9 cellular contexts compared by ENCODE assay signal in genomic region chr22:20207277-20208025, GRCh38. TPM values are rescaled to one million over a fixed set of nuclear protein-coding genes. Genes with fewer than 3 reads are reported as not detected.
DNase-seq lines count a peak whose midpoint lies in the region; ATAC-seq, FAIRE-seq and TF ChIP-seq lines count a peak whose summit lies in the region.
"Had no signal": no experiment of that assay in that cellular context is flagged by ENCODE, and none has a peak within 500 bp of the region (broad histone marks: within the 10 kb centered on the region; RNA-seq: fewer than 3 reads in every experiment).

No MANE protein-coding gene starts in this region.

- H3K9me3 ChIP-seq in IMR-90 (ENCODE audit: control insufficient read depth, insufficient read depth, low read length): no peaks in the 10 kb centered on the region
- H3K9me3 ChIP-seq in GM12878 (replicated peaks; ENCODE audit: control insufficient read depth, insufficient read depth, low read length): no peaks in the 10 kb centered on the region
- no peaks in the 10 kb centered on the region for H3K9me3 ChIP-seq in mononuclear cell (ENCODE audit: low read depth, low read length)

- no peak for FAIRE-seq in GM12878 (lab: Jason Lieb, UNC)

- no peak overlapping the region; the same call in 1 of the 2 replicates for H4K5ac ChIP-seq in IMR-90 (ENCODE audit: low read depth, low read length)

- H3K23ac ChIP-seq in IMR-90 (ENCODE audit: low read depth, low read length): no peak overlapping the region

- SMC1A ChIA-PET in GM12878 (lab: Charles Lee; ENCODE audit: uncharacterized antibody, unreplicated experiment): interaction anchor here (1.8 kb wide), 1 partner anchor 10 kb away, joined by 4 read pairs; no protein-coding TSS in a partner anchor

- RAD21 ChIA-PET in GM12878 (lab: Charles Lee; ENCODE audit: unreplicated experiment): no interaction called here

- H3K27me3 ChIP-seq in IMR-90 (ENCODE audit: control insufficient read depth, insufficient read depth, low read length): no peaks in the 10 kb centered on the region
- H3K27me3 ChIP-seq in GM12878 (replicated peaks in 1 of 2; ENCODE audit: control insufficient read depth in 2 of 2, insufficient read depth in 2 of 2, low read length in 1 of 2): no peaks in the 10 kb centered on the region
- no peaks in the 10 kb centered on the region for H3K27me3 ChIP-seq in mononuclear cell (ENCODE audit: insufficient read depth, low read length)

- peak overlapping the region; percentile 28 for H2AFZ ChIP-seq in IMR-90 (replicated peaks; ENCODE audit: low read length, poor library complexity)
- no peak overlapping the region for H2AFZ ChIP-seq in GM12878 (ENCODE audit: control insufficient read depth, low read depth, low read length)

- H3K9me1 ChIP-seq in IMR-90 (ENCODE audit: insufficient read depth, low read length): peaks cover 19% of the 10 kb centered on the region

- intact Hi-C loops in IMR-90 (cut with micrococcal nuclease) (no loop called here), GM12878 (cut with micrococcal nuclease; ENCODE audit: unreplicated experiment) (no loop called here)

- peak overlapping the region; percentile 92 for H3K4ac ChIP-seq in IMR-90 (ENCODE audit: low read depth, low read length)

- no peak overlapping the region for H3K56ac ChIP-seq in IMR-90 (ENCODE audit: extremely low read depth, insufficient read depth, low read length)

- in situ Hi-C loops in IMR-90 (cut with MboI; ENCODE audit: low sequenced_read_pairs) (no loop called here), GM12878 (cut with MboI) (no loop called here)

- BruUV-seq in IMR-90 (replicated peaks; lab: Mats Ljungman, UMichigan) (no TSS peak), GM12878 (replicated peaks; lab: Mats Ljungman, UMichigan) (no TSS peak)

- TF ChIP-seq CTCF in AG10803 (conservative IDR thresholded peaks at IDR 0.05; ENCODE audit: low read length) (no peak), IMR-90 (conservative IDR thresholded peaks at IDR 0.05; ENCODE audit: low read depth, low read length) (no peak), GM12878 (IDR thresholded peaks at IDR 0.05 in 2 of 3, conservative IDR thresholded peaks at IDR 0.05 in 1 of 3; ENCODE audit: control insufficient read depth in 2 of 3, extremely low read depth in 1 of 3, insufficient read depth in 1 of 3, low read depth in 3 of 3, low read length in 3 of 3) (no peak)

- no peak for TF ChIP-seq RAD21 in IMR-90 (IDR thresholded peaks at IDR 0.05; ENCODE audit: low read length)
- TF ChIP-seq RAD21 in GM12878 (IDR thresholded peaks at IDR 0.05; ENCODE audit: insufficient read depth, low read depth, low read length): no peak

- no peak for TF ChIP-seq EP300 in GM12878 (IDR thresholded peaks at IDR 0.05; ENCODE audit: borderline replicate concordance in 1 of 2, control insufficient read depth in 1 of 2, low read depth in 2 of 2, low read length in 2 of 2)

- peak overlapping the region; percentile 95; a peak in 3 of 4 replicates for H4K8ac ChIP-seq in IMR-90 (ENCODE audit: low read depth in 2 of 2, low read length in 2 of 2)

- H3K9ac ChIP-seq in IMR-90 (ENCODE audit: low read depth, low read length) (peak overlapping the region; percentile 90; the same call in 1 of the 2 replicates), GM12878 (ENCODE audit: control insufficient read depth, insufficient read depth, low read length) (peak overlapping the region; percentile 93)

- peak overlapping the region; percentile 91; the same call in 1 of the 2 replicates for H3K27ac ChIP-seq in IMR-90 (ENCODE audit: insufficient read depth, low read length)
- H3K27ac ChIP-seq in GM12878 (ENCODE audit: control insufficient read depth, insufficient read depth): no peak overlapping the region

- no peak overlapping the region for H2BK15ac ChIP-seq in IMR-90 (ENCODE audit: low read depth, low read length)

- H3K4me2 ChIP-seq in IMR-90 (ENCODE audit: low read depth, low read length) (peak overlapping the region; percentile 88), GM12878 (ENCODE audit: control insufficient read depth, insufficient read depth) (peak overlapping the region; percentile 86)

- H2AK9ac ChIP-seq in IMR-90 (replicated peaks; ENCODE audit: low read depth, low read length, poor library complexity): peak overlapping the region; percentile 100

- peaks cover 0 to 20% of the 10 kb centered on the region in 2 experiments; a peak in 3 of 4 replicates for H3K79me1 ChIP-seq in IMR-90 (ENCODE audit: low read depth in 1 of 2, low read length in 2 of 2)

- no peaks in the 10 kb centered on the region for H4K20me1 ChIP-seq in IMR-90 (ENCODE audit: insufficient read depth, low read length)
- H4K20me1 ChIP-seq in GM12878 (ENCODE audit: control insufficient read depth, insufficient read depth): no peaks in the 10 kb centered on the region

- peak overlapping the region; percentile 95 for H3K14ac ChIP-seq in IMR-90 (replicated peaks; ENCODE audit: low read depth, low read length)

- peak overlapping the region; percentile 79 for H3K4me3 ChIP-seq in AG10803 (ENCODE audit: low read length)
- H3K4me3 ChIP-seq in IMR-90 (ENCODE audit: insufficient read depth, low read depth, low read length): no peak overlapping the region
- peak overlapping the region; percentile 82 for H3K4me3 ChIP-seq in GM12878
- peak overlapping the region; percentile 62 for H3K4me3 ChIP-seq in mononuclear cell (ENCODE audit: low read length)

- 67% methylated on average over 7 of the region's 11 CpGs; no CpG with 5 or more reads in 1 of the 2 experiments for WGBS in IMR-90 (ENCODE audit: extremely low coverage in 2 of 2, insufficient read length in 1 of 2), 2 experiments
- WGBS in GM12878 (ENCODE audit: insufficient coverage, insufficient replicate concordance, low lambda C conversion rate, missing lambda C conversion rate): 70% methylated on average over 11 of the region's 11 CpGs

- peak overlapping the region; percentile 59 for H2AK5ac ChIP-seq in IMR-90 (ENCODE audit: low read depth, low read length)

- ATAC-seq in IMR-90 (ENCODE audit: low read depth) (no peak), GM12878 (no peak), GM21381 (IDR thresholded peaks at IDR 0.05; ENCODE audit: unreplicated experiment) (no peak)

- no peak overlapping the region for H3K18ac ChIP-seq in IMR-90 (ENCODE audit: low read depth, low read length)

- H4K91ac ChIP-seq in IMR-90 (ENCODE audit: insufficient read depth, low read depth, low read length): peak overlapping the region; percentile 81

- H2BK5ac ChIP-seq in IMR-90 (ENCODE audit: low read depth, low read length, poor library complexity, severe bottlenecking): no peak overlapping the region

- POLR2A ChIA-PET in IMR-90 (lab: Charles Lee; ENCODE audit: unreplicated experiment): no interaction called here
- POLR2A ChIA-PET in GM12878 (lab: Charles Lee): no interaction called here

- no peak for DNase-seq in AG10803 (ENCODE audit: low read depth)
- DNase-seq in IMR-90: no peak
- no peak for DNase-seq in GM12878 (ENCODE audit: low read depth, low spot score)
- no peak for DNase-seq in superior temporal gyrus (ENCODE audit: extremely low spot score)
- DNase-seq in amniotic stem cell (lab: John Stamatoyannopoulos, UW): no peak
- no peak for DNase-seq in GM03348 (ENCODE audit: low spot score)
- DNase-seq: activated CD8-positive, alpha-beta memory T cell treated with anti-CD3 and anti-CD28 coated beads, Interleukin-2, amount 50 U/mL, for 4 hours had no signal

- peak overlapping the region; percentile 47; the same call in 1 of the 2 replicates for H2BK120ac ChIP-seq in IMR-90 (ENCODE audit: low read depth, low read length)

- peaks cover 6% of the 10 kb centered on the region for H3K79me2 ChIP-seq in GM12878 (ENCODE audit: control insufficient read depth, insufficient read depth, low read length)

- dilution Hi-C loops in IMR-90 (cut with HindIII; ENCODE audit: low sequenced_read_pairs, unreplicated experiment): no loop called here

- peaks cover 20% of the 10 kb centered on the region for H3K4me1 ChIP-seq in IMR-90 (ENCODE audit: control insufficient read depth, insufficient read depth, low read length)
- peaks cover 5% of the 10 kb centered on the region for H3K4me1 ChIP-seq in GM12878 (ENCODE audit: control insufficient read depth, insufficient read depth, low read length)
- H3K4me1 ChIP-seq in mononuclear cell (ENCODE audit: insufficient read depth, low read length): peaks cover 22% of the 10 kb centered on the region

- H3K36me3 ChIP-seq in IMR-90 (ENCODE audit: control insufficient read depth, insufficient read depth, low read length) (no peaks in the 10 kb centered on the region), GM12878 (ENCODE audit: control insufficient read depth in 2 of 2, insufficient read depth in 2 of 2, low read length in 1 of 2) (no peaks in the 10 kb centered on the region)

- no peak for TF ChIP-seq POLR2A in IMR-90 (IDR thresholded peaks at IDR 0.05; ENCODE audit: low read depth, low read length)
- TF ChIP-seq POLR2A in GM12878 (IDR thresholded peaks at IDR 0.05; ENCODE audit: low read depth, low read length): no peak

- no peak overlapping the region for H2BK20ac ChIP-seq in IMR-90 (ENCODE audit: low read depth, low read length)

- CTCF ChIA-PET in IMR-90 (lab: Yijun Ruan, JAX) (no interaction called here), GM12878 (lab: Yijun Ruan, JAX) (interaction anchor here (1.0 kb wide), 1 partner anchor 50 kb away, joined by 3 read pairs; no protein-coding TSS in a partner anchor)

TF ChIP-seq in IMR-90, 13 proteins besides CTCF, POLR2A, EP300 and RAD21 (continues in another document):
- no peak for TF ChIP-seq NFE2L2 (IDR thresholded peaks at IDR 0.05; ENCODE audit: low read depth, low read length)

TF ChIP-seq in GM12878, 131 proteins besides CTCF, POLR2A, EP300 and RAD21 (continues in another document):
- TF ChIP-seq EED (IDR thresholded peaks at IDR 0.05; ENCODE audit: low read depth): no peak

RNA-seq across cellular contexts. Expression of gene CCDC188, which starts 56.6 kb away (rescaled TPM):
- not detected in 2 replicates for total RNA-seq in IMR-90 (2012; rRNA removed)
- 0.10 and 0.32 TPM in 2 replicates for polyA plus RNA-seq in IMR-90 (2012; rRNA removed)
- polyA plus RNA-seq in IMR-90 (2012; cell fraction: cytosol; rRNA removed): 0.09 TPM in 1 of 2 replicates, not detected in the other
- polyA plus RNA-seq in IMR-90 (2012; cell fraction: nucleus; rRNA removed; ENCODE audit: low replicate concordance): 1.7 and 4.3 TPM in 2 replicates
- not detected in 2 replicates for total RNA-seq in GM12878 (2013; cell fraction: nucleolus; rRNA removed)
- not detected in 2 replicates for total RNA-seq in GM12878 (2014; rRNA removed)
- not detected in 2 replicates for total RNA-seq in GM12878 (2014; rRNA removed; fragmentation: Illumina TruSeq; extraction: Trizol)
- not detected in 2 replicates for total RNA-seq in GM12878 (2021)
- 0.18 TPM for polyA plus RNA-seq in GM12878 (2011; ENCODE audit: low read depth)
- polyA plus RNA-seq in GM12878 (2011; rRNA removed): not detected in 2 replicates
- polyA plus RNA-seq in GM12878 (2011; cell fraction: cytosol; rRNA removed): not detected in 2 replicates
- polyA plus RNA-seq in GM12878 (2011; cell fraction: nucleus; rRNA removed): not detected in 2 replicates
- 0.10 TPM in 1 of 2 replicates, not detected in the other for polyA plus RNA-seq in GM12878 (2012)
- not detected in 2 replicates for polyA plus RNA-seq in GM12878 (2014; fragmentation: Illumina TruSeq; extraction: Trizol)
- not detected for polyA plus RNA-seq in GM12878 (2014; fragmentation: Nextera tagmentation; extraction: Ambion mirVana)
- polyA plus RNA-seq in GM12878 (2014; rRNA removed): not detected in 2 replicates
- polyA plus RNA-seq in GM12878 (2016; fragmentation: Nextera tagmentation; extraction: Ambion mirVana): not detected
- polyA minus RNA-seq in GM12878 (2011; rRNA and poly(A)+ RNA removed): not detected in 2 replicates
- polyA minus RNA-seq in GM12878 (2011; cell fraction: cytosol; rRNA and poly(A)+ RNA removed): not detected in 2 replicates
- not detected in 2 replicates for polyA minus RNA-seq in GM12878 (2011; cell fraction: nucleus; rRNA and poly(A)+ RNA removed)
- not detected for total RNA-seq in mononuclear cell
